Comparison of ENCODE assay signal across 1 cellular context in genomic region chr11:1784761-1785650, GRCh38.
TF ChIP-seq lines count a peak whose summit lies in the region.

No MANE protein-coding gene starts in this region.

TF ChIP-seq in K562, 482 proteins besides CTCF, POLR2A, EP300 and RAD21:
- peak; percentile 82 for TF ChIP-seq ZNF384 (IDR thresholded peaks at IDR 0.05; ENCODE audit: low read depth, low read length)
- TF ChIP-seq FOXJ2 (tag; IDR thresholded peaks at IDR 0.05), result no peak
TF ChIP-seq in K562: peak in this region for 1.
